Comparison of ENCODE assay signal across 8 cellular contexts in genomic region chr18:657998-658946, GRCh38.
DNase-seq lines count a peak whose midpoint lies in the region; ATAC-seq lines count a peak whose summit lies in the region.

No MANE protein-coding gene starts in this region.

- H3K27me3 ChIP-seq in HUES6 (ENCODE audit: control insufficient read depth, insufficient read depth, low read length) (no peaks in the 10 kb centered on the region), NT2/D1 (ENCODE audit: insufficient read depth, insufficient read length) (no peaks in the 10 kb centered on the region), muscle layer of duodenum (ENCODE audit: low read depth, low read length) (no peaks in the 10 kb centered on the region)

- H3K27ac ChIP-seq in HUES6 (ENCODE audit: low read depth, low read length) = peak overlapping the region; percentile 89
- no peak overlapping the region for H3K27ac ChIP-seq in muscle layer of duodenum (ENCODE audit: low read length)

- DNase-seq in DMS79 (lab: John Stamatoyannopoulos, UW) (peak; percentile 91), NT2/D1 (ENCODE audit: low read depth, low spot score) (peak; percentile 49), activated T-cell treated with anti-CD3 and anti-CD28 coated beads for 4 hours (peak; percentile 39), fibroblast of gingiva (ENCODE audit: low read depth) (peak; percentile 83)
- DNase-seq in stimulated activated naive CD4-positive, alpha-beta T cell treated with Interleukin-2 at 50 U/mL for 16 hours (lab: John Stamatoyannopoulos, UW) = peak; percentile 50

- peaks cover 37% of the 10 kb centered on the region for H3K36me3 ChIP-seq in HUES6 (ENCODE audit: control insufficient read depth, insufficient read depth, low read length)
- H3K36me3 ChIP-seq in NT2/D1 (ENCODE audit: insufficient read depth, insufficient read length, low read length) = peaks cover 35% of the 10 kb centered on the region
- H3K36me3 ChIP-seq in muscle layer of duodenum (ENCODE audit: control insufficient read depth in 1 of 2, insufficient read depth in 2 of 2, low read length in 2 of 2) = no peaks in the 10 kb centered on the region

- H3K9me3 ChIP-seq in HUES6 (ENCODE audit: control insufficient read depth, insufficient read depth, low read depth, low read length) = peaks cover 8% of the 10 kb centered on the region; the same call in 1 of the 2 replicates
- peaks cover 21% of the 10 kb centered on the region; the same call in 1 of the 2 replicates for H3K9me3 ChIP-seq in NT2/D1 (ENCODE audit: insufficient read depth, low read length)
- H3K9me3 ChIP-seq in muscle layer of duodenum (ENCODE audit: control insufficient read depth in 1 of 2, low read length in 2 of 2) = no peaks in the 10 kb centered on the region

- H3K9ac ChIP-seq in HUES6 (ENCODE audit: low read length) (peak overlapping the region; percentile 94), NT2/D1 (ENCODE audit: insufficient read length, low read depth) (peak overlapping the region; percentile 95)

- H3K4me1 ChIP-seq in HUES6 (ENCODE audit: control insufficient read depth, insufficient read depth, low read length) (peaks cover 16% of the 10 kb centered on the region; the same call in 1 of the 2 replicates), NT2/D1 (ENCODE audit: insufficient read depth, insufficient read length) (no peaks in the 10 kb centered on the region), muscle layer of duodenum (ENCODE audit: control insufficient read depth in 1 of 2, insufficient read depth in 2 of 2, low read length in 2 of 2) (no peaks in the 10 kb centered on the region)

- ATAC-seq in GM21528 (IDR thresholded peaks at IDR 0.05; ENCODE audit: low FRiP score, unreplicated experiment) = peak; percentile 56

- H3K4me3 ChIP-seq in HUES6 (ENCODE audit: low read depth, low read length) = peak overlapping the region; percentile 91
- H3K4me3 ChIP-seq in NT2/D1 (ENCODE audit: insufficient read length, low read depth) = peak overlapping the region; percentile 90
- H3K4me3 ChIP-seq in muscle layer of duodenum (ENCODE audit: low read depth in 1 of 2, low read length in 2 of 2) = peak overlapping the region; percentile 73 to 89

Comparison
In these comparisons a context has a peak if more than half of its experiments do, and no peak if none do; other contexts are left out.
1. DNase-seq: peak in every context shown above with its lines; median percentile 91 in DMS79; 83 in fibroblast of gingiva; 50 in stimulated activated naive CD4-positive, alpha-beta T cell treated with Interleukin-2 at 50 U/mL for 16 hours; 49 in NT2/D1; 39 in activated T-cell treated with anti-CD3 and anti-CD28 coated beads for 4 hours.